In the genomic region with DNA sequence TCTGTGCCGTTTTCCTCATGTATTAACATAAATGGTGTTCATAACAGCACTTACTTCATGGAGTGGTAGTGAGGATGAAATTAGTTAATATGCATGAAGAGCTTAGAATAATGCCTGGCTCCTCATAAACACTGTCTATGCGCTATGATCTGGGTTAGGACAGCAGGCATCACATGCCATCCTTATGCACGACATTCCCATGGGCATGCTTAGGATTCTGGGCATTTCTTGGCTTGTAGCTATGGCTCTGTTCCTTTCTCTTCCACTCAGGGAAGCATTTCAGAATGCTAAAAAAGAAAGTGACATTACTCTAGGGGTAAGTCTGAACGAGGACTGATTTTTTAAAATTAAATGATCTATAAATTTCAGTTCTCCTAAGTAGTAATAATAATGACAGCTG, we compare ENCODE assay signal across 8 cellular contexts.
"Had no signal": no experiment of that assay in that cellular context is flagged by ENCODE, and none has a peak within 500 bp of the region (broad histone marks: within the 10 kb centered on the region; RNA-seq: fewer than 3 reads in every experiment).

No MANE protein-coding gene starts in this region.

- H2AFZ ChIP-seq: GM23338 had no signal

- H3K4me3 Mint-ChIP-seq: GM23338, H9 had no signal

- H3K4me2 ChIP-seq: GM23338 had no signal

- H3K9me3 Mint-ChIP-seq: GM23338, H9 had no signal

- H3K27ac Mint-ChIP-seq: GM23338, H9 had no signal

- ATAC-seq: GM23338, K562 had no signal

- H3K4me3 ChIP-seq: GM23338, K562 had no signal

- FAIRE-seq: H1, H54, HTR-8/SVneo, K562 had no signal

- DNase-seq: H9, HCEC 1CT, IMR-90 had no signal

- H3K4me1 Mint-ChIP-seq: GM23338, H9 had no signal
